10 cellular contexts compared by ENCODE assay signal in the genomic region with DNA sequence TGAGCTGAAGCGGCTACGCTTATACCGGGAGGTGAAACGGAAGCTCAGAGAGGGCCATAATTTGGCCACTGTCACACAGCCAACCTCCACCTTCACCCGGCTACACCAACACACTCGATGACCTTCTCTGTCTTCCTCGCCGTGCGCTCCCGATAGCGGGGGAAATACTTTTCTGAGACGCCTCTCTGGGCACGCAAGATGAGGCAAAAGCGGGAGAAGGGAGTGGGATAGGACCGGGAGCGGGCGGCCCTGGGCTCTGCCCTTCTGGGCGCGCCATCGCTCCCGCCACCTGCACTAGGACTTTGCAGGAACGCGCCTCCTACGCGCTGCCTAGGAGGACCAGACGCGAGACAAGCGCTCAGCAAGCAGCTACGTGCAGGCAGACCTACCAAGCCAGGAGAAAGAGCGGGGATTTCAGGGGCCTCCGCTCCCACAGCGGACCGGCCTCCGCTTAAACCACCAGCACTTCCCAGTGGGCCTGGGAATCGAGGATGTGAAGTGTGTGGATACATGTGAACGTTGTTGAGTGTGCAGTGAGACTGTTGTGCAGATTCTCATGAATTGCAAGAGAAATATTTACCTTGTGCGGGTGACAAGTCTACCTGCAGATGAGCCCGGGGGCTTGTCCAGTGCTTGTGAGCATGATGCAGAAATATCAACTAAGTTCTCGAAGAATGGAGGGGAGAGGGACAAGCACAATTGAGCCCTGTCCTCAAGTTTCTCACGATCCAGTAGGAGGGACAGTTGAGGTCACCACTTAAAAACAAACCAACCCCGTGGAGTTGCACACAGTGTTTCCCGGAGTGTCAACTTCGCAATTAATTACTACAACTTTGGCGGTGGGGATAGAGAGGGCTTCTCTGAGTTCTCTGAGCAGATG. TPM values are rescaled to one million over a fixed set of nuclear protein-coding genes. Genes with fewer than 3 reads are reported as not detected.
DNase-seq lines count a peak whose midpoint lies in the region; ATAC-seq, FAIRE-seq and TF ChIP-seq lines count a peak whose summit lies in the region.
"Had no signal": no experiment of that assay in that cellular context is flagged by ENCODE, and none has a peak within 500 bp of the region (broad histone marks: within the 10 kb centered on the region; RNA-seq: fewer than 3 reads in every experiment).

No MANE protein-coding gene starts in this region.

- no peaks in the 10 kb centered on the region for H3K79me2 ChIP-seq in keratinocyte (ENCODE audit: control insufficient read depth, insufficient read depth, low read length)

- no peak for DNase-seq in activated CD4-positive, alpha-beta T cell treated with anti-CD3 and anti-CD28 coated beads, Interleukin-2, amount 10 ng/mL, durations not matched to agents 24 days and 14 days
- DNase-seq in activated CD4-positive, alpha-beta T cell treated with anti-CD3 and anti-CD28 coated beads, Interleukin-2, amount 50 U/mL, for 4 hours: no peak
- DNase-seq in ascending aorta (ENCODE audit: low spot score in 2 of 2): no peak
- DNase-seq in keratinocyte (ENCODE audit: low read depth, low spot score): no peak
- DNase-seq in stimulated activated naive CD8-positive, alpha-beta T cell treated with anti-CD3 and anti-CD28 coated beads, Interleukin-15, amount 100 ng/mL, for 72 hours: no peak
- DNase-seq in mucosa of gallbladder (ENCODE audit: low spot score): no peak
- DNase-seq in HPDE6-E6E7 (ENCODE audit: extremely low spot score): no peak
- DNase-seq in DMS114 treated with DMSO at 0.1 percent for 48 hours (lab: John Stamatoyannopoulos, UW; ENCODE audit: unreplicated experiment): no peak

- H3K36me3 Mint-ChIP-seq in activated CD4-positive, alpha-beta T cell treated with anti-CD3 and anti-CD28 coated beads, Interleukin-2, amount 10 ng/mL, durations not matched to agents 24 days and 14 days (ENCODE audit: low read depth): no peaks in the 10 kb centered on the region

- intact Hi-C loops in activated CD4-positive, alpha-beta T cell treated with anti-CD3 and anti-CD28 coated beads, Interleukin-2, amount 10 ng/mL, durations not matched to agents 24 days and 14 days (cut with micrococcal nuclease): loop anchor here (1.0 to 5.0 kb wide), 2 partner anchors 25 to 54 kb away; partner anchors contain the start of gene SIX2
- intact Hi-C loops in ascending aorta (cut with DNase I): no loop called here

- no peak for TF ChIP-seq CTCF in ascending aorta (IDR thresholded peaks at IDR 0.05)
- no peak for TF ChIP-seq CTCF in keratinocyte (optimal IDR thresholded peaks at IDR 0.05 in 1 of 3, IDR thresholded peaks at IDR 0.05 in 1 of 3, conservative IDR thresholded peaks at IDR 0.05 in 1 of 3; ENCODE audit: extremely low read depth in 1 of 3, insufficient read depth in 2 of 3, low read length in 3 of 3)

- no peak overlapping the region for H2AFZ ChIP-seq in keratinocyte (ENCODE audit: control insufficient read depth, low read length)

- no peak for FAIRE-seq in keratinocyte (lab: Jason Lieb, UNC)

- H3K4me3 Mint-ChIP-seq in activated CD4-positive, alpha-beta T cell treated with anti-CD3 and anti-CD28 coated beads, Interleukin-2, amount 10 ng/mL, durations not matched to agents 24 days and 14 days: peak overlapping the region; percentile 7
- peak overlapping the region; percentile 67 to 69 for H3K4me3 Mint-ChIP-seq in stimulated activated naive CD8-positive, alpha-beta T cell treated with anti-CD3 and anti-CD28 coated beads, Interleukin-15, amount 100 ng/mL, for 72 hours

- H3K4me2 ChIP-seq in keratinocyte (ENCODE audit: control insufficient read depth, extremely low read depth, insufficient read depth, low read depth, low read length): peak overlapping the region; percentile 83

- no peaks in the 10 kb centered on the region for H4K20me1 ChIP-seq in keratinocyte (ENCODE audit: control insufficient read depth, extremely low read depth, insufficient read depth, low read length)

- H3K27ac ChIP-seq in ascending aorta (no peak overlapping the region), keratinocyte (ENCODE audit: control insufficient read depth, insufficient read depth, low read length) (no peak overlapping the region)
- H3K27ac ChIP-seq: C4-2B had no signal

- peaks cover 80% of the 10 kb centered on the region for H3K27me3 Mint-ChIP-seq in activated CD4-positive, alpha-beta T cell treated with anti-CD3 and anti-CD28 coated beads, Interleukin-2, amount 10 ng/mL, durations not matched to agents 24 days and 14 days
- H3K27me3 Mint-ChIP-seq in stimulated activated naive CD8-positive, alpha-beta T cell treated with anti-CD3 and anti-CD28 coated beads, Interleukin-15, amount 100 ng/mL, for 72 hours: peaks cover 100% of the 10 kb centered on the region

- H3K27me3 ChIP-seq in ascending aorta (peaks cover 14% of the 10 kb centered on the region), keratinocyte (ENCODE audit: control insufficient read depth, extremely low read depth, insufficient read depth, low read length) (peaks cover 63% of the 10 kb centered on the region)

- dilution Hi-C loops in keratinocyte (cut with MboI; ENCODE audit: extremely low pct_ligation_motif_present, low sequenced_read_pairs): loop anchor here (25.0 kb wide), 1 partner anchor 466 kb away; no protein-coding TSS in a partner anchor

- H3K4me1 ChIP-seq in ascending aorta (peaks cover 13 to 27% of the 10 kb centered on the region in 2 donors), keratinocyte (ENCODE audit: control insufficient read depth, extremely low read depth, insufficient read depth, low read length) (peaks cover 16% of the 10 kb centered on the region)

- peak overlapping the region; percentile 35 to 56 for H3K4me3 ChIP-seq in ascending aorta
- peak overlapping the region in 2 of 3 experiments; percentile 39 to 65 for H3K4me3 ChIP-seq in keratinocyte (ENCODE audit: control insufficient read depth in 2 of 3, extremely low read depth in 1 of 3, insufficient read depth in 2 of 3, low read depth in 1 of 3, low read length in 3 of 3)

- no peaks in the 10 kb centered on the region for H3K9me1 ChIP-seq in keratinocyte (ENCODE audit: control insufficient read depth, extremely low read depth, insufficient read depth, low read length)

- ATAC-seq in stimulated activated naive CD8-positive, alpha-beta T cell treated with anti-CD3 and anti-CD28 coated beads, Interleukin-15, amount 100 ng/mL, for 72 hours: no peak

- H3K4me1 Mint-ChIP-seq in activated CD4-positive, alpha-beta T cell treated with anti-CD3 and anti-CD28 coated beads, Interleukin-2, amount 10 ng/mL, durations not matched to agents 24 days and 14 days: peaks cover 11% of the 10 kb centered on the region
- peaks cover 41% of the 10 kb centered on the region for H3K4me1 Mint-ChIP-seq in stimulated activated naive CD8-positive, alpha-beta T cell treated with anti-CD3 and anti-CD28 coated beads, Interleukin-15, amount 100 ng/mL, for 72 hours

- H3K36me3 ChIP-seq in ascending aorta (no peaks in the 10 kb centered on the region), keratinocyte (ENCODE audit: control insufficient read depth in 2 of 2, extremely low read depth in 1 of 2, insufficient read depth in 2 of 2, low read length in 2 of 2) (no peaks in the 10 kb centered on the region)

- H3K27ac Mint-ChIP-seq in activated CD4-positive, alpha-beta T cell treated with anti-CD3 and anti-CD28 coated beads, Interleukin-2, amount 10 ng/mL, durations not matched to agents 24 days and 14 days: no peak overlapping the region
- no peak overlapping the region for H3K27ac Mint-ChIP-seq in stimulated activated naive CD8-positive, alpha-beta T cell treated with anti-CD3 and anti-CD28 coated beads, Interleukin-15, amount 100 ng/mL, for 72 hours

- H3K9me3 ChIP-seq in ascending aorta (no peaks in the 10 kb centered on the region), keratinocyte (ENCODE audit: control insufficient read depth, low read depth, low read length) (no peaks in the 10 kb centered on the region)

- H3K9me3 Mint-ChIP-seq in activated CD4-positive, alpha-beta T cell treated with anti-CD3 and anti-CD28 coated beads, Interleukin-2, amount 10 ng/mL, durations not matched to agents 24 days and 14 days: no peaks in the 10 kb centered on the region
- H3K9me3 Mint-ChIP-seq in stimulated activated naive CD8-positive, alpha-beta T cell treated with anti-CD3 and anti-CD28 coated beads, Interleukin-15, amount 100 ng/mL, for 72 hours: no peaks in the 10 kb centered on the region

- H3K9ac ChIP-seq in keratinocyte (ENCODE audit: control insufficient read depth, extremely low read depth, insufficient read depth, low read length): no peak overlapping the region

RNA-seq across cellular contexts. Expression of gene SIX3, which starts 11.5 kb away (rescaled TPM):
- not detected in 2 replicates for total RNA-seq in activated CD4-positive, alpha-beta T cell treated with anti-CD3 and anti-CD28 coated beads, Interleukin-2, amount 10 ng/mL, durations not matched to agents 24 days and 14 days
- total RNA-seq in ascending aorta (not detected), mucosa of gallbladder (not detected)
- not detected in 3 replicates for polyA plus RNA-seq in keratinocyte
- polyA plus RNA-seq in keratinocyte (2011; ENCODE audit: low read depth): not detected
- polyA plus RNA-seq in keratinocyte (2011; cell fraction: cytosol; rRNA removed): not detected in 2 replicates
- not detected in 2 replicates for polyA plus RNA-seq in keratinocyte (2011; cell fraction: nucleus; rRNA removed)
- polyA plus RNA-seq in keratinocyte (2012; ENCODE audit: low replicate concordance): not detected in 2 replicates
- polyA minus RNA-seq in keratinocyte: not detected in 3 replicates
- polyA minus RNA-seq in keratinocyte (2011; cell fraction: cytosol; rRNA and poly(A)+ RNA removed): not detected
- polyA minus RNA-seq in keratinocyte (2011; cell fraction: nucleus; rRNA and poly(A)+ RNA removed): not detected in 2 replicates
- total RNA-seq: posterior vena cava had no signal

RNA-seq across cellular contexts. Expression of gene SIX2, which starts 56.2 kb away (rescaled TPM):
- total RNA-seq in activated CD4-positive, alpha-beta T cell treated with anti-CD3 and anti-CD28 coated beads, Interleukin-2, amount 10 ng/mL, durations not matched to agents 24 days and 14 days: not detected in 2 replicates
- 22.2 TPM for total RNA-seq in ascending aorta
- polyA plus RNA-seq in keratinocyte: not detected in 3 replicates
- not detected for polyA plus RNA-seq in keratinocyte (2011; ENCODE audit: low read depth)
- 0.02 and 0.03 TPM in 2 replicates for polyA plus RNA-seq in keratinocyte (2011; cell fraction: cytosol; rRNA removed)
- polyA plus RNA-seq in keratinocyte (2011; cell fraction: nucleus; rRNA removed): not detected in 2 replicates
- not detected in 2 replicates for polyA plus RNA-seq in keratinocyte (2012; ENCODE audit: low replicate concordance)
- not detected in 3 replicates for polyA minus RNA-seq in keratinocyte
- not detected for polyA minus RNA-seq in keratinocyte (2011; cell fraction: cytosol; rRNA and poly(A)+ RNA removed)
- 0.32 TPM in 1 of 2 replicates, not detected in the other for polyA minus RNA-seq in keratinocyte (2011; cell fraction: nucleus; rRNA and poly(A)+ RNA removed)
- total RNA-seq in mucosa of gallbladder: not detected

Comparison
In these comparisons a context has a peak if more than half of its experiments do, and no peak if none do; other contexts are left out.
1. RNA of gene SIX2, which starts 56.2 kb away (total RNA-seq): 22.2 TPM in ascending aorta (single experiment); not detected in activated CD4-positive, alpha-beta T cell treated with anti-CD3 and anti-CD28 coated beads, Interleukin-2, amount 10 ng/mL, durations not matched to agents 24 days and 14 days and not detected in mucosa of gallbladder (single experiment); every median in the first group is over 10 times any median in the second.